ENCODE assay signal across 15 cellular contexts in genomic region chr2:230809677-230810251, GRCh38. TPM values are rescaled to one million over a fixed set of nuclear protein-coding genes. Genes with fewer than 3 reads are reported as not detected.
DNase-seq lines count a peak whose midpoint lies in the region; ATAC-seq, FAIRE-seq and TF ChIP-seq lines count a peak whose summit lies in the region.
"Had no signal": no experiment of that assay in that cellular context is flagged by ENCODE, and none has a peak within 500 bp of the region (broad histone marks: within the 10 kb centered on the region; RNA-seq: fewer than 3 reads in every experiment).

No MANE protein-coding gene starts in this region.

- DNase-seq in ACHN (peak; percentile 33), RWPE1 (ENCODE audit: low spot score) (no peak), fibroblast of pulmonary artery (ENCODE audit: low read depth) (no peak), posterior vena cava (ENCODE audit: low spot score) (no peak)
- no peak for DNase-seq in central memory CD4-positive, alpha-beta T cell
- no peak for DNase-seq in effector CD8-positive, alpha-beta T cell (lab: John Stamatoyannopoulos, UW)
- DNase-seq: activated gamma-delta T cell treated with Interleukin-2 at 50 U/mL for 16 hours; CD4-positive, alpha-beta memory T cell; heart right ventricle; left colon; NCI-H510A treated with DMSO at 0.1 percent for 48 hours; Right ventricle myocardium superior; T1000 had no signal

- TF ChIP-seq CTCF in RWPE1 (conservative IDR thresholded peaks at IDR 0.05; ENCODE audit: low read depth) (peak; percentile 38; the same call in 1 of the 2 replicates), fibroblast of pulmonary artery (IDR thresholded peaks at IDR 0.05; ENCODE audit: low read length, missing control alignments) (peak; percentile 37)

- in situ Hi-C loops in ACHN (cut with HindIII; ENCODE audit: low pct_ligation_motif_present, low pct_unique_long_range_greater_than_20kb, low sequenced_read_pairs) = no loop called here

- no peak for ATAC-seq in GM21423 (IDR thresholded peaks at IDR 0.05; ENCODE audit: unreplicated experiment)
- ATAC-seq: heart right ventricle, left colon had no signal

- CTCF ChIA-PET in RWPE1 (lab: Yijun Ruan, JAX) = interaction anchor here (0.6 to 1.2 kb wide), 7 partner anchors 12 to 855 kb away, joined by 3 to 5 read pairs (median 4); no protein-coding TSS in a partner anchor

- POLR2A ChIA-PET in RWPE1 (lab: Yijun Ruan, JAX; ENCODE audit: low non-redundant PET) = no interaction called here

- no peak overlapping the region for H3K4me3 ChIP-seq in fibroblast of pulmonary artery (replicated peaks; ENCODE audit: low read depth, low read length)
- H3K4me3 ChIP-seq: heart right ventricle had no signal

- FAIRE-seq in G401.6 (lab: Jason Lieb, UNC) = peak; percentile 80

- intact Hi-C loops in posterior vena cava (cut with DNase I) = no loop called here

- H3K27ac ChIP-seq in RWPE1 = no peak overlapping the region
- H3K27ac ChIP-seq: heart right ventricle had no signal

RNA-seq across cellular contexts. Expression of gene ITM2C, which starts 55.0 kb away (rescaled TPM):
- 10 to 100 TPM; 54.7 to 64.9 TPM for total RNA-seq in posterior vena cava
